In the genomic region with DNA sequence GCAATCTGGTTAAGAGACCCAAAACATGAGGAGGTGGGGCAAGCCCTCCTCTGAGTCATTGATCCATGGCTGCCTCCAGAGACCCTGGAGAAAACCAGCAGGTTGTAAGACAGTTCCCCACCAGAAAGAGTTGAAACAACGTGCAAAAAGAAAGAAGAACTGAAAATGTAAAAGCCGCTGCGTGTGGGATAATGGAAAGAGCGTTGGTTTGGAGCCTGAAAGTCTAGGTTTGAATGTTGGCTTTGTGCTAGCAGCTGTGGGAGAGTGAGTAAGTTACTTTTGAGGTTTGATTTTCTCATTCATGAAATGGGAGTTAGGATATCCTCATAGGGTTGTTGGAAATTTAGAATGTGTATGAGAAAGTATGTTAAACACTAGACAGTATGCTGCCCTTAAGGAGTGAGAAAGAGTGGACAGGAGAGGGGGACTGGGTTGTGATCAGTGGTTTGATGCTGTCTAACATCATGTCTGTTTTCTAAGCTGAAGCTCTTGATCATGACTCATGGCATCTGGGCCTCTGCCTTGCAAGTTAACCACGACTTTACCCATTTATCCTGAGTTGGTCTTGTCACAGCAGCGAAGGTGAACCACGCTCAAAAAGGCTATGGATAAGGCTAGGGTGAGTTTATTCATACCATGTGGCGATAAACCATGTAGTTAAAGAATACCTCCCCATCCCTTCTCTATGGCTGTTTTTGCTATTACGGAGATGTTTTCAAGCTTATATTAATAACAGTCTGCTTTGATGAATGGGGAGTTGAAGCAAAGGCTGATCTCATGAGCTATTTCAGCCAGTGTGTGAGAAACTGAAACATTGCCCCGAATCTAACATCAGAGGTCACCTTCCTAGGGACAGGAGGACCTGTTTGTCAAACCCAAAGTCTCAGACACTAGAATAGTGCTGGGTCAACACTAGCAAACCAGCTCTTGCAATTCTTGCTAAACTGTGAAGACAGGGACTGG, we compare ENCODE assay signal across 8 cellular contexts. TPM values are rescaled to one million over a fixed set of nuclear protein-coding genes. Genes with fewer than 3 reads are reported as not detected.
DNase-seq lines count a peak whose midpoint lies in the region; ATAC-seq, FAIRE-seq and TF ChIP-seq lines count a peak whose summit lies in the region.

No MANE protein-coding gene starts in this region.

- H2AFZ ChIP-seq in astrocyte (ENCODE audit: low read depth, low read length) = no peak overlapping the region

- TF ChIP-seq CTCF in astrocyte (IDR thresholded peaks at IDR 0.05; ENCODE audit: insufficient read depth, low read depth, low read length) = no peak

- H3K27me3 ChIP-seq in BLaER1 treated with 17β-estradiol and CSF1 and Interleukin-3, amounts not matched to agents 10 nM and 100 nM = no peaks in the 10 kb centered on the region
- H3K27me3 ChIP-seq in astrocyte (ENCODE audit: insufficient read depth, low read length) (no peaks in the 10 kb centered on the region), HAP-1 (ENCODE audit: low read depth) (no peaks in the 10 kb centered on the region)

- peak overlapping the region; percentile 1 to 89 (median 66); a peak in 19 of 22 replicates for H3K27ac ChIP-seq in BLaER1 treated with 17β-estradiol and CSF1 and Interleukin-3, amounts not matched to agents 10 nM and 100 nM
- H3K27ac ChIP-seq in astrocyte (ENCODE audit: low read depth, low read length) = no peak overlapping the region

- peaks cover 3% of the 10 kb centered on the region for H3K9me3 Mint-ChIP-seq in astrocyte (ENCODE audit: unreplicated experiment)

- peak; percentile 63 for DNase-seq in GM19240 (ENCODE audit: insufficient read length, low spot score)
- peak; percentile 81 for DNase-seq in astrocyte (ENCODE audit: low read depth)
- DNase-seq in COLO668 (lab: John Stamatoyannopoulos, UW; ENCODE audit: unreplicated experiment) = no peak
- DNase-seq in cerebellum (ENCODE audit: low spot score) = no peak
- no peak for DNase-seq in HAP-1 (ENCODE audit: low spot score in 2 of 2)
- DNase-seq in NCI-H526 (lab: John Stamatoyannopoulos, UW) = no peak

- H3K4me3 ChIP-seq in BLaER1 treated with 17β-estradiol and CSF1 and Interleukin-3, amounts not matched to agents 10 nM and 100 nM = 0 out of 20 replicates have a peak overlapping the region, but pooled peaks of 2 of the 10 experiments have one; percentile 6 to 15
- H3K4me3 ChIP-seq in astrocyte (ENCODE audit: insufficient read depth, low read depth, low read length) (no peak overlapping the region), HAP-1 (no peak overlapping the region)

- in situ Hi-C loops in HAP-1 (cut with MboI; ENCODE audit: low sequenced_read_pairs) = no loop called here

- FAIRE-seq in astrocyte (lab: Jason Lieb, UNC) = peak; percentile 68

- peak overlapping the region; percentile 66 to 87 (median 75) for H3K4me2 ChIP-seq in BLaER1 treated with 17β-estradiol and CSF1 and Interleukin-3, amounts not matched to agents 10 nM and 100 nM
- no peak overlapping the region for H3K4me2 ChIP-seq in astrocyte (ENCODE audit: low read length)

- peaks cover 37 to 87% (median 61%) of the 10 kb centered on the region in 10 experiments for H3K4me1 ChIP-seq in BLaER1 treated with 17β-estradiol and CSF1 and Interleukin-3, amounts not matched to agents 10 nM and 100 nM
- peaks cover 18% of the 10 kb centered on the region for H3K4me1 ChIP-seq in astrocyte (ENCODE audit: insufficient read depth, low read length)
- H3K4me1 ChIP-seq in HAP-1 = no peaks in the 10 kb centered on the region

- H3K27me3 Mint-ChIP-seq in astrocyte (ENCODE audit: low read depth, unreplicated experiment) = no peaks in the 10 kb centered on the region

- ATAC-seq in HG03139 (IDR thresholded peaks at IDR 0.05; ENCODE audit: unreplicated experiment) = peak; percentile 68

- H3K9ac ChIP-seq in BLaER1 treated with 17β-estradiol and CSF1 and Interleukin-3, amounts not matched to agents 10 nM and 100 nM = peak overlapping the region in 8 of 11 experiments; percentile 19 to 74 (median 61); a peak in 14 of 22 replicates
- no peak overlapping the region for H3K9ac ChIP-seq in astrocyte (ENCODE audit: low read length)

- peaks cover 37% of the 10 kb centered on the region for H3K4me1 Mint-ChIP-seq in astrocyte (ENCODE audit: low read depth, unreplicated experiment)

- peak overlapping the region; percentile 56 for H3K27ac Mint-ChIP-seq in astrocyte (ENCODE audit: unreplicated experiment)

- H3K36me3 Mint-ChIP-seq in astrocyte (ENCODE audit: low read depth, unreplicated experiment) = peaks cover 2% of the 10 kb centered on the region

- no peaks in the 10 kb centered on the region for H4K20me1 ChIP-seq in BLaER1 treated with 17β-estradiol and CSF1 and Interleukin-3, amounts not matched to agents 10 nM and 100 nM
- H4K20me1 ChIP-seq in astrocyte (ENCODE audit: insufficient read depth, low read length) = no peaks in the 10 kb centered on the region

- H3K9me3 ChIP-seq in BLaER1 treated with 17β-estradiol and CSF1 and Interleukin-3, amounts not matched to agents 10 nM and 100 nM (replicated peaks in 1 of 11) = peaks cover 0 to 13% (median under 1%) of the 10 kb centered on the region in 11 experiments; a peak in 7 of 22 replicates
- H3K9me3 ChIP-seq in astrocyte (ENCODE audit: insufficient read depth, low read depth, low read length) = no peaks in the 10 kb centered on the region
- no peaks in the 10 kb centered on the region for H3K9me3 ChIP-seq in HAP-1

- H3K79me2 ChIP-seq in astrocyte (ENCODE audit: insufficient read depth, low read length) = no peaks in the 10 kb centered on the region

- H3K4me3 Mint-ChIP-seq in astrocyte (ENCODE audit: unreplicated experiment) = peak overlapping the region; percentile 5

- no peaks in the 10 kb centered on the region for H3K36me3 ChIP-seq in BLaER1 treated with 17β-estradiol and CSF1 and Interleukin-3, amounts not matched to agents 10 nM and 100 nM
- no peaks in the 10 kb centered on the region for H3K36me3 ChIP-seq in astrocyte (ENCODE audit: insufficient read depth, low read length)
- no peaks in the 10 kb centered on the region for H3K36me3 ChIP-seq in HAP-1 (replicated peaks)

RNA-seq across cellular contexts. Expression of a gene that starts 41.3 kb away (rescaled TPM):
- total RNA-seq in astrocyte (not detected in 2 replicates), cerebellum (1.1 TPM)

Comparison
In these comparisons a context has a peak if more than half of its experiments do, and no peak if none do; other contexts are left out.
1. DNase-seq: peak in GM19240 (single experiment) and astrocyte (single experiment); none in COLO668 (single experiment), cerebellum (single experiment), HAP-1 (0 of 2) and NCI-H526 (0 of 2).